ENCODE assay signal across 8 cellular contexts in the genomic region with DNA sequence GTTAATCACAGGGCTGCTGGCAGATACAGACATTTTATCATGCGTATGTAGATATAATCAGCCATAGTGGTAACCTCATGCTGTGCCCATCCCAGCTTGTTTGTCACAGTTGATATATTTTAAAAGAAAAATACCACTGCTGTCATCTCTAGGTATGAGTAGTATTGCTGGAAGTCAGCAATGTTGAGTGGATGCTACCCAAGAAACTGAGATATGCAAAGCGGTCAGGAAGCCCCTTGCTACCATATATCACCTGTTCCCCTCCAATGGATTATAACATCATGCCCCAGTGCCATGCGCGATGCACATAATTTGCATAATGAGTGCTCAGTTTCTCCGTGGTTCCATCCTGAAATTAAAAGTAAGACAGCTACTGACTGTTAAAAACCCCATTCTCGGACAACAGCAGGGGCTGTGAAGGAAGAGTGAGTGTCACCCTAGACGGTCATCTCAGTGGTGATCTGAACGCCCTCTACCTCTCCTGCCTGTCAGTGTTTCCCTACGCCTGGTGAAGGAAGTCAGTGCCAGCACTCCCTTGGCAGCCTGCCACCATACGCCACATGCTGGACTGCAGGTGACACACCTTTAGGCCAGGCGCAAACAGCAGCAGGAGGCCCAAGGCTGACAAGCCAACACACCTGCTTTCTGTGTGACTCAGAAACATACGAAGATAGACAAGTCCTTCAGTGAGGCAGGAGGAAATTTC. TPM values are rescaled to one million over a fixed set of nuclear protein-coding genes. Genes with fewer than 3 reads are reported as not detected.
A peak's percentile ranks its signal among the peaks of the same experiment; 100 is the strongest.
DNase-seq lines count a peak whose midpoint lies in the region; ATAC-seq and TF ChIP-seq lines count a peak whose summit lies in the region.

No MANE protein-coding gene starts in this region.

- TF ChIP-seq EP300 in transverse colon (IDR thresholded peaks at IDR 0.05; ENCODE audit: low read depth) (no peak), esophagus muscularis mucosa (IDR thresholded peaks at IDR 0.05) (no peak)

- H3K36me3 ChIP-seq in transverse colon = peaks cover 0 to 3% (median 0%) of the 10 kb centered on the region in 4 donors
- H3K36me3 ChIP-seq in esophagus muscularis mucosa = peaks cover 0 to 59% (median 25%) of the 10 kb centered on the region in 4 donors

- in situ Hi-C loops in transverse colon (cut with MboI; ENCODE audit: low pct_ligation_motif_present in 1 of 4, low pct_unique_long_range_greater_than_20kb in 1 of 4, low sequenced_read_pairs in 3 of 4) = no loop called here

- DNase-seq in HT-29 (ENCODE audit: low spot score) = peak; percentile 92
- DNase-seq in T-helper 9 cell = peak; percentile 21
- peak; percentile 97 for DNase-seq in transverse colon
- DNase-seq in Right ventricle myocardium inferior (ENCODE audit: missing footprints) = no peak
- DNase-seq in esophagus muscularis mucosa (ENCODE audit: extremely low spot score) = no peak

- H3K4me3 ChIP-seq in GM08714 (ENCODE audit: low read length) (peak overlapping the region; percentile 80; the same call in 1 of the 2 replicates), transverse colon (no peak overlapping the region), esophagus muscularis mucosa (no peak overlapping the region)

- peak; percentile 66 for ATAC-seq in GM21423 (IDR thresholded peaks at IDR 0.05; ENCODE audit: unreplicated experiment)
- peak; percentile 85 for ATAC-seq in esophagus mucosa
- ATAC-seq in Right ventricle myocardium inferior = no peak

- peaks cover 13 to 42% (median 37%) of the 10 kb centered on the region in 4 donors for H3K4me1 ChIP-seq in transverse colon
- peaks cover 10 to 24% (median 23%) of the 10 kb centered on the region in 4 donors for H3K4me1 ChIP-seq in esophagus muscularis mucosa

- TF ChIP-seq POLR2A in transverse colon (IDR thresholded peaks at IDR 0.05) = peak; percentile 42
- TF ChIP-seq POLR2A in esophagus muscularis mucosa (IDR thresholded peaks at IDR 0.05; ENCODE audit: low read depth) = no peak

- H3K9me3 ChIP-seq in transverse colon (no peaks in the 10 kb centered on the region), esophagus muscularis mucosa (no peaks in the 10 kb centered on the region)

- WGBS in transverse colon (ENCODE audit: low coverage in 1 of 2), 2 donors = 47% methylated on average over 12 of the region's 12 CpGs; no CpG with 5 or more reads in 1 of the 2 donors
- 82% methylated on average over 12 of the region's 12 CpGs for WGBS in esophagus muscularis mucosa

- intact Hi-C loops in transverse colon (cut with DNase I; ENCODE audit: low total_unique reads) (loop anchor here (5.0 kb wide), 1 partner anchor 37 kb away; no protein-coding TSS in a partner anchor), Right ventricle myocardium inferior (cut with DNase I) (no loop called here), esophagus muscularis mucosa (cut with DNase I) (loop anchor here (5.0 kb wide), 2 partner anchors 42 to 67 kb away; a partner anchor contains a TSS)

- no peaks in the 10 kb centered on the region for H3K27me3 ChIP-seq in transverse colon
- H3K27me3 ChIP-seq in esophagus muscularis mucosa = no peaks in the 10 kb centered on the region

- TF ChIP-seq CTCF in transverse colon (IDR thresholded peaks at IDR 0.05) = peak in 3 of 5 experiments; percentile 3 to 45 (median 33)
- no peak for TF ChIP-seq CTCF in esophagus muscularis mucosa (IDR thresholded peaks at IDR 0.05)

- H3K27ac ChIP-seq in transverse colon = peak overlapping the region; percentile 85 to 97 (median 92)
- no peak overlapping the region for H3K27ac ChIP-seq in esophagus muscularis mucosa (replicated peaks in 1 of 4)

RNA-seq across cellular contexts. Expression of a gene that starts 2.7 kb away (rescaled TPM):
- 10.3 and 13.4 TPM in 2 replicates for total RNA-seq in HT-29 (2014; rRNA removed; shearing (Covaris generic))
- total RNA-seq in esophagus mucosa (27.5 TPM), transverse colon (100 to 1,000 TPM in 1 of 4 donors, 10 to 100 TPM in 3; 15.7 to 104 (median 63.2) TPM), Right ventricle myocardium inferior (8.9 TPM), esophagus muscularis mucosa (10 to 100 TPM; 16.9 to 31.0 (median 20.6) TPM)

RNA-seq across cellular contexts. Expression of a gene that starts 39.2 kb away (rescaled TPM):
- 1.2 and 1.6 TPM in 2 replicates for total RNA-seq in HT-29 (2014; rRNA removed; shearing (Covaris generic))
- total RNA-seq in esophagus mucosa = 7.7 TPM
- 10 to 100 TPM in 1 of 4 donors, 1 to 10 TPM in 2, under 1 TPM in 1; 0.20 to 16.5 (median 5.1) TPM for total RNA-seq in transverse colon
- total RNA-seq in Right ventricle myocardium inferior = 10.4 TPM
- total RNA-seq in esophagus muscularis mucosa = 10 to 100 TPM in 2 of 4 donors, 1 to 10 TPM in 2; 5.3 to 14.6 (median 10.4) TPM

RNA-seq across cellular contexts. Expression of a gene that starts 55.9 kb away (rescaled TPM):
- 1.6 and 6.8 TPM in 2 replicates for total RNA-seq in HT-29 (2014; rRNA removed; shearing (Covaris generic))
- total RNA-seq in esophagus mucosa = 15.5 TPM
- 10 to 100 TPM; 10.3 to 30.7 (median 28.9) TPM for total RNA-seq in transverse colon
- 31.6 TPM for total RNA-seq in Right ventricle myocardium inferior
- total RNA-seq in esophagus muscularis mucosa = 10 to 100 TPM; 22.4 to 28.3 (median 26.4) TPM

Comparison
In these comparisons a context has a peak if more than half of its experiments do, and no peak if none do; other contexts are left out.
1. DNase-seq: peak in HT-29 (single experiment), T-helper 9 cell (single experiment) and transverse colon (single experiment); none in Right ventricle myocardium inferior (single experiment) and esophagus muscularis mucosa (single experiment).
2. H3K27ac ChIP-seq: peak in transverse colon (4 of 4); none in esophagus muscularis mucosa (0 of 4).
3. CTCF ChIP-seq: peak in transverse colon (3 of 5); none in esophagus muscularis mucosa (0 of 3).